ENCODE assay signal across 20 cellular contexts in the genomic region with DNA sequence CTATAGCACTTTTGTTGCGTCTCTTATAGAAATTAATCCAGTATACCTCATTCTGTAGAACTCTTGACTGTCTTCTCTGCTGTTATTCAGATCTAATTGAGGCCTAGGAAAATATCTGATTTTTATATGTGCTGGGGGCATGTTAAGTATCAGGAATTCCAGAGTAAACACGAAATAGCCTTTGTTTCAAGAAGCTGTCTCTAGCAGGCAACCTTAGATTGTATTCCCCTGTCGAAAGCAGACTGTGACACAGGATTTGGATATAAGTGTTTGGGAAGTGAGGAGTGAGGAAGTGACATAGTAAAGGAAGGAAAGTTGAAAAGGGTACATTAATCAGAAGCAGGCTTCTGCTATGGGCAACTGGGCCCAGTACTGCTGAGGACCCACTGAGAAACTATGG.
A peak's percentile ranks its signal among the peaks of the same experiment; 100 is the strongest.
DNase-seq lines count a peak whose midpoint lies in the region; ATAC-seq and TF ChIP-seq lines count a peak whose summit lies in the region.
"Had no signal": no experiment of that assay in that cellular context is flagged by ENCODE, and none has a peak within 500 bp of the region (broad histone marks: within the 10 kb centered on the region; RNA-seq: fewer than 3 reads in every experiment).

No MANE protein-coding gene starts in this region.

- peaks cover 36% of the 10 kb centered on the region for H3K4me1 Mint-ChIP-seq in activated T-cell treated with anti-CD3 and anti-CD28 coated beads, Interleukin-2, amount 50 U/mL, for 24 hours (ENCODE audit: low read depth)
- H3K4me1 Mint-ChIP-seq in activated T-cell treated with anti-CD3 and anti-CD28 coated beads, Interleukin-2, amount 50 U/mL, for 4 hours (ENCODE audit: low read depth) = peaks cover 32% of the 10 kb centered on the region
- H3K4me1 Mint-ChIP-seq in activated naive CD8-positive, alpha-beta T cell treated with anti-CD3 and anti-CD28 coated beads for 36 hours = peaks cover 42% of the 10 kb centered on the region

- no peaks in the 10 kb centered on the region for H3K36me3 ChIP-seq in thoracic aorta

- no peaks in the 10 kb centered on the region for H3K9me3 ChIP-seq in thoracic aorta

- no peaks in the 10 kb centered on the region for H3K27me3 Mint-ChIP-seq in activated T-cell treated with anti-CD3 and anti-CD28 coated beads, Interleukin-2, amount 50 U/mL, for 24 hours
- H3K27me3 Mint-ChIP-seq in activated T-cell treated with anti-CD3 and anti-CD28 coated beads, Interleukin-2, amount 50 U/mL, for 4 hours (ENCODE audit: low read depth) = no peaks in the 10 kb centered on the region
- H3K27me3 Mint-ChIP-seq in activated naive CD8-positive, alpha-beta T cell treated with anti-CD3 and anti-CD28 coated beads for 36 hours = no peaks in the 10 kb centered on the region
- H3K27me3 Mint-ChIP-seq: activated CD4-positive, alpha-beta memory T cell treated with anti-CD3 and anti-CD28 coated beads, Interleukin-2, amount 10 ng/mL, durations not matched to agents 7 days and 5 days had no signal

- no peaks in the 10 kb centered on the region for H3K36me3 Mint-ChIP-seq in activated T-cell treated with anti-CD3 and anti-CD28 coated beads, Interleukin-2, amount 50 U/mL, for 24 hours (ENCODE audit: low read depth)
- H3K36me3 Mint-ChIP-seq in activated T-cell treated with anti-CD3 and anti-CD28 coated beads, Interleukin-2, amount 50 U/mL, for 4 hours (ENCODE audit: insufficient read depth) = no peaks in the 10 kb centered on the region
- no peaks in the 10 kb centered on the region for H3K36me3 Mint-ChIP-seq in activated naive CD8-positive, alpha-beta T cell treated with anti-CD3 and anti-CD28 coated beads for 36 hours
- H3K36me3 Mint-ChIP-seq: type B pancreatic cell had no signal

- ATAC-seq in activated T-cell treated with anti-CD3 and anti-CD28 coated beads, Interleukin-2, amount 50 U/mL, for 4 hours = no peak
- ATAC-seq in thoracic aorta (ENCODE audit: insufficient number of reproducible peaks, low FRiP score, low read depth) = no peak
- ATAC-seq: left lobe of liver had no signal

- no peak for DNase-seq in activated T-cell treated with anti-CD3 and anti-CD28 coated beads, Interleukin-2, amount 50 U/mL, for 24 hours
- DNase-seq in activated T-cell treated with anti-CD3 and anti-CD28 coated beads, Interleukin-2, amount 50 U/mL, for 4 hours = no peak
- no peak for DNase-seq in activated naive CD8-positive, alpha-beta T cell treated with anti-CD3 and anti-CD28 coated beads for 36 hours
- DNase-seq in fibroblast of pulmonary artery (ENCODE audit: low read depth) (peak; percentile 41), thoracic aorta (ENCODE audit: low spot score) (no peak), DMS79 (lab: John Stamatoyannopoulos, UW) (no peak), NCI-H446 (lab: John Stamatoyannopoulos, UW) (no peak), NCI-H1048 (lab: John Stamatoyannopoulos, UW) (no peak)
- DNase-seq: activated CD4-positive, alpha-beta memory T cell treated with anti-CD3 and anti-CD28 coated beads, Interleukin-2, amount 10 ng/mL, durations not matched to agents 7 days and 5 days; activated naive CD4-positive, alpha-beta T cell; cortex of kidney; head of caudate nucleus; MM.1S; NCI-H2171 treated with DMSO at 0.1 percent for 48 hours; OCI-M1; small intestine had no signal

- no peaks in the 10 kb centered on the region for H3K27me3 ChIP-seq in thoracic aorta (replicated peaks; ENCODE audit: insufficient read depth)

- H3K27ac ChIP-seq in thoracic aorta = peak overlapping the region; percentile 71 to 73
- H3K27ac ChIP-seq: HL-60 had no signal

- TF ChIP-seq CTCF in fibroblast of pulmonary artery (IDR thresholded peaks at IDR 0.05; ENCODE audit: low read length, missing control alignments) = no peak
- TF ChIP-seq CTCF in thoracic aorta (IDR thresholded peaks at IDR 0.05) = no peak

- peaks cover 2% of the 10 kb centered on the region for H3K9me3 Mint-ChIP-seq in activated T-cell treated with anti-CD3 and anti-CD28 coated beads, Interleukin-2, amount 50 U/mL, for 24 hours
- peaks cover 2% of the 10 kb centered on the region for H3K9me3 Mint-ChIP-seq in activated T-cell treated with anti-CD3 and anti-CD28 coated beads, Interleukin-2, amount 50 U/mL, for 4 hours
- peaks cover 7% of the 10 kb centered on the region for H3K9me3 Mint-ChIP-seq in activated naive CD8-positive, alpha-beta T cell treated with anti-CD3 and anti-CD28 coated beads for 36 hours
- H3K9me3 Mint-ChIP-seq: type B pancreatic cell had no signal

- H3K4me3 ChIP-seq in fibroblast of pulmonary artery (replicated peaks; ENCODE audit: low read depth, low read length) (no peak overlapping the region), thoracic aorta (no peak overlapping the region)

- H3K27ac Mint-ChIP-seq in activated T-cell treated with anti-CD3 and anti-CD28 coated beads, Interleukin-2, amount 50 U/mL, for 24 hours = peak overlapping the region; percentile 6
- H3K27ac Mint-ChIP-seq in activated naive CD8-positive, alpha-beta T cell treated with anti-CD3 and anti-CD28 coated beads for 36 hours = peak overlapping the region; percentile 72
- H3K27ac Mint-ChIP-seq: activated CD4-positive, alpha-beta memory T cell treated with anti-CD3 and anti-CD28 coated beads, Interleukin-2, amount 10 ng/mL, durations not matched to agents 7 days and 5 days; T-helper 2 cell treated with Interferon-gamma antibody and Interleukin-4, amounts not matched to agents 5 μg/mL and 100 μg/mL, for 36 hours; type B pancreatic cell had no signal

- H3K4me1 ChIP-seq in thoracic aorta (ENCODE audit: control insufficient read depth in 1 of 2, low read depth in 2 of 2) = peaks cover 9 to 16% of the 10 kb centered on the region in 2 donors

- H3K4me3 Mint-ChIP-seq in activated T-cell treated with anti-CD3 and anti-CD28 coated beads, Interleukin-2, amount 50 U/mL, for 24 hours = no peak overlapping the region
- H3K4me3 Mint-ChIP-seq in activated T-cell treated with anti-CD3 and anti-CD28 coated beads, Interleukin-2, amount 50 U/mL, for 4 hours = no peak overlapping the region
- H3K4me3 Mint-ChIP-seq in activated naive CD8-positive, alpha-beta T cell treated with anti-CD3 and anti-CD28 coated beads for 36 hours = peak overlapping the region; percentile 23
- H3K4me3 Mint-ChIP-seq: activated CD4-positive, alpha-beta memory T cell treated with anti-CD3 and anti-CD28 coated beads, Interleukin-2, amount 10 ng/mL, durations not matched to agents 7 days and 5 days; T-helper 2 cell treated with Interferon-gamma antibody and Interleukin-4, amounts not matched to agents 5 μg/mL and 100 μg/mL, for 36 hours; type B pancreatic cell had no signal
